Comparison of ENCODE assay signal across 27 cellular contexts in the genomic region with DNA sequence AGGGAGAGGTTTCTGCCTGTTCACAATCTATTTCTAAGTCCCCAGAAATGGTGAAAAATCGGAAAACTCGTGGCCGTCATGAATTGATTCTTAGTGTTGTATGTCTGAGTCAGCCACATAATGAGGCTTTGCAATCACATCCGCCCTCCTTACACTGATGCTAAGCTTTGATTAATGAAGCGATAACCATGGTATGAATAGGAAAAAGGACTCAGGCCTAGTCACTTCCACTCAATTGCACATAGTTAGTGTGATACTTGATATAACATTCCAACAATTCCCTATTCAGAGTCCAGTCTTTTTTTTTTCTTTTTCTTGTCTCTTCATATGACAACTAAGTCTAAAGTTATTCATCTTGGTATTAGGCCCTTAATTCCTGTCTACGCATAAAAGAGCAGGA.
"Had no signal": no experiment of that assay in that cellular context is flagged by ENCODE, and none has a peak within 500 bp of the region (broad histone marks: within the 10 kb centered on the region; RNA-seq: fewer than 3 reads in every experiment).

No MANE protein-coding gene starts in this region.

- H3K27ac Mint-ChIP-seq: memory B cell; naive thymus-derived CD4-positive, alpha-beta T cell; natural killer cell treated with Interleukin-12 subunit alpha and Interleukin-12 subunit beta and Interleukin-15 and Interleukin-18, amount 100 ng/mL, for 72 hours; progenitor cell of endocrine pancreas; stimulated activated naive B cell treated with anti-CD40 and anti-IgM and Interleukin-4, amounts not matched to agents 10 μg/mL and 1 μg/mL and 100 μg/mL, for 72 hours had no signal

- H3K9me3 ChIP-seq: mucosa of descending colon, ovary, testis, thyroid gland, transverse colon, vagina had no signal

- H3K27ac ChIP-seq: left ventricle myocardium inferior, ovary, skin epidermis, stomach, testis, thyroid gland, transverse colon, upper lobe of left lung, vagina had no signal

- H3K4me1 Mint-ChIP-seq: memory B cell; stimulated activated naive B cell treated with anti-CD40 and anti-IgM and Interleukin-4, amounts not matched to agents 10 μg/mL and 1 μg/mL and 100 μg/mL, for 72 hours had no signal

- H3K27me3 Mint-ChIP-seq: memory B cell; stimulated activated naive B cell treated with anti-CD40 and anti-IgM and Interleukin-4, amounts not matched to agents 10 μg/mL and 1 μg/mL and 100 μg/mL, for 72 hours had no signal

- H3K27me3 ChIP-seq: ovary, stomach, testis, thyroid gland, transverse colon, upper lobe of left lung, vagina had no signal

- H3K9me3 Mint-ChIP-seq: natural killer cell treated with Interleukin-12 subunit alpha and Interleukin-12 subunit beta and Interleukin-15 and Interleukin-18, amount 100 ng/mL, for 72 hours had no signal

- H3K4me1 ChIP-seq: left ventricle myocardium inferior, stomach, testis, thyroid gland, transverse colon, upper lobe of left lung, vagina had no signal

- H3K36me3 Mint-ChIP-seq: memory B cell; stimulated activated naive B cell treated with anti-CD40 and anti-IgM and Interleukin-4, amounts not matched to agents 10 μg/mL and 1 μg/mL and 100 μg/mL, for 72 hours had no signal

- DNase-seq: hippocampal formation; left colon; left ventricle myocardium inferior; midbrain; mucosa of descending colon; naive thymus-derived CD4-positive, alpha-beta T cell; ovary; right cardiac atrium; stimulated activated CD4-positive, alpha-beta T cell treated with anti-CD3 and anti-CD28 coated beads, Interleukin-12 subunit alpha, Interleukin-12 subunit beta, amount 100 ng/mL, for 4 hours; stimulated activated CD4-positive, alpha-beta T cell treated with anti-CD3 and anti-CD28 coated beads, Interleukin-15, amount 100 ng/mL, for 24 hours; stimulated activated CD4-positive, alpha-beta T cell treated with anti-CD3 and anti-CD28 coated beads, Interleukin-2, amount 100 ng/mL, for 24 hours; stimulated activated CD4-positive, alpha-beta T cell treated with anti-CD3 and anti-CD28 coated beads, Interleukin-4, amount 100 ng/mL, for 1 hour; stimulated activated naive B cell treated with anti-CD40 and anti-IgM and Interleukin-4, amounts not matched to agents 10 μg/mL and 1 μg/mL and 100 μg/mL, for 72 hours; stimulated activated naive CD8-positive, alpha-beta T cell treated with anti-CD3 and anti-CD28 coated beads, Interleukin-15, Interleukin-2, amounts not matched to agents 100 U/mL and 50 U/mL, for 24 hours; stomach; testis; thyroid gland; transverse colon; upper lobe of left lung had no signal

- H3K4me3 Mint-ChIP-seq: memory B cell; naive thymus-derived CD4-positive, alpha-beta T cell; natural killer cell treated with Interleukin-12 subunit alpha and Interleukin-12 subunit beta and Interleukin-15 and Interleukin-18, amount 100 ng/mL, for 72 hours; stimulated activated naive B cell treated with anti-CD40 and anti-IgM and Interleukin-4, amounts not matched to agents 10 μg/mL and 1 μg/mL and 100 μg/mL, for 72 hours had no signal

- H3K4me3 ChIP-seq: left ventricle myocardium inferior, lung, mucosa of descending colon, ovary, skin epidermis, stomach, testis, thyroid gland, transverse colon, upper lobe of left lung, vagina had no signal

- ATAC-seq: left colon; mucosa of descending colon; naive thymus-derived CD4-positive, alpha-beta T cell; natural killer cell treated with Interleukin-12 subunit alpha and Interleukin-12 subunit beta and Interleukin-15 and Interleukin-18, amount 100 ng/mL, for 72 hours; right cardiac atrium; sciatic nerve; stimulated activated naive B cell treated with anti-CD40 and anti-IgM and Interleukin-4, amounts not matched to agents 10 μg/mL and 1 μg/mL and 100 μg/mL, for 72 hours; stimulated activated naive CD8-positive, alpha-beta T cell treated with anti-CD3 and anti-CD28 coated beads, Interleukin-15, Interleukin-2, amounts not matched to agents 100 U/mL and 50 U/mL, for 24 hours had no signal

- H3K36me3 ChIP-seq: left ventricle myocardium inferior, ovary, stomach, thyroid gland, transverse colon, upper lobe of left lung, vagina had no signal

- FAIRE-seq: keratinocyte had no signal
